Comparison of ENCODE assay signal across 9 cellular contexts in the genomic region with DNA sequence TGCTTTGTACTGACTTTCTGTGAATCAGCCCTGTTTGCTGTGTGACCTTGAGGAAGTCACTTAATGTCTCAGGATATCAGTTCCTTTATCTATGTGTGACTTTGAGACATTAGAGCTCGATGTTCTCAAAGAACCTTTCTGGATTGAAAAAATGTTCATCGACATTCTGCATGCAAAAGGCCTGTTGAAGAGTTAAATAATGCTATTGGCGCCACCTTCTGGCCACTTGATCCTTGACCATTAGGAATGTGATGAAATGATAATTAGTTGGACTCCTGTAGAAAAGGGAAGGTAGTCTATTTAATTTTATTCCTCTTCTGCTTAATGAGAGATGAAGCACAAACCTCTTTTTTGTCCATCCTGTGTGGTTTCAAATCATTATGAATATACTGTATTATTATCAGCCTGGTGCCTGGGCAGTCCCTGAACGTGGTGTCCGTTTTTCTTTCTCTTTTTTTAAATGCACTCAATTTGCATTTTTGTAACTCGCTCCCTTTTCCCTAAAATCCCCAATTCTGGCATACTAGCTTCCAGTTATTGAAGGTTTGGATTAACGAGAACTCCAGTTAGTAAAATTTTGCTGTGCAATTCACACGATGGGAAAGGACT. TPM values are rescaled to one million over a fixed set of nuclear protein-coding genes. Genes with fewer than 3 reads are reported as not detected.
DNase-seq lines count a peak whose midpoint lies in the region; ATAC-seq lines count a peak whose summit lies in the region.
"Had no signal": no experiment of that assay in that cellular context is flagged by ENCODE, and none has a peak within 500 bp of the region (broad histone marks: within the 10 kb centered on the region; RNA-seq: fewer than 3 reads in every experiment).

No MANE protein-coding gene starts in this region.

- peak; percentile 36 for DNase-seq in NCI-H2107 treated with DMSO at 0.1 percent for 48 hours (lab: John Stamatoyannopoulos, UW; ENCODE audit: unreplicated experiment)
- DNase-seq in NCI-H2107 (lab: John Stamatoyannopoulos, UW) = no peak
- peak; percentile 68 for DNase-seq in MV-4-11 (lab: John Stamatoyannopoulos, UW)
- DNase-seq in SK-MEL-5 (ENCODE audit: low read depth, low spot score) = peak; percentile 81
- DNase-seq in T47D (ENCODE audit: low read depth in 1 of 2, low spot score in 1 of 2) = peak; percentile 66 to 80
- peak; percentile 66 for DNase-seq in kidney glomerular epithelial cell (lab: John Stamatoyannopoulos, UW)
- peak; percentile 19 for DNase-seq in stimulated activated CD8-positive, alpha-beta memory T cell treated with anti-CD3 and anti-CD28 coated beads, Interleukin-12 subunit alpha, Interleukin-12 subunit beta, amount 100 ng/mL, for 1 hour (ENCODE audit: low read depth)

- in situ Hi-C loops in SK-MEL-5 (cut with HindIII; ENCODE audit: low pct_unique_long_range_greater_than_20kb, low sequenced_read_pairs) = no loop called here
- in situ Hi-C loops in T47D (cut with HindIII; ENCODE audit: low pct_unique_long_range_greater_than_20kb, low sequenced_read_pairs) = no loop called here

- ATAC-seq in GM18870 (IDR thresholded peaks at IDR 0.05; ENCODE audit: unreplicated experiment) = no peak

RNA-seq across cellular contexts. Expression of a gene that starts 20.7 kb away (rescaled TPM):
- total RNA-seq in SK-MEL-5 (2014; rRNA removed; shearing (Covaris generic)) = not detected in 2 replicates
- polyA plus RNA-seq in SK-MEL-5 (2015; cell fraction: cytosol; rRNA removed) = not detected in 2 replicates
- polyA plus RNA-seq in SK-MEL-5 (2015; cell fraction: nucleus; rRNA removed) = not detected in 2 replicates
- total RNA-seq: aorta had no signal
- polyA plus RNA-seq: aorta had no signal

RNA-seq across cellular contexts. Expression of a gene that starts 54.2 kb away (rescaled TPM):
- 101 and 105 TPM in 2 replicates for total RNA-seq in SK-MEL-5 (2014; rRNA removed; shearing (Covaris generic))
- 92.9 and 117 TPM in 2 replicates for polyA plus RNA-seq in SK-MEL-5 (2015; cell fraction: cytosol; rRNA removed)
- 104 and 132 TPM in 2 replicates for polyA plus RNA-seq in SK-MEL-5 (2015; cell fraction: nucleus; rRNA removed)
